Comparison of ENCODE assay signal across 3 cellular contexts in genomic region chr14:104192146-104192882, GRCh38.
TF ChIP-seq lines count a peak whose summit lies in the region.

No MANE protein-coding gene starts in this region.

TF ChIP-seq in A549, 52 proteins besides CTCF, POLR2A, EP300 and RAD21:
- no peak for TF ChIP-seq JUN (IDR thresholded peaks at IDR 0.05)
- TF ChIP-seq E2F6 (IDR thresholded peaks at IDR 0.05; ENCODE audit: borderline replicate concordance, low read depth), result no peak
- TF ChIP-seq MAZ (IDR thresholded peaks at IDR 0.05; ENCODE audit: borderline replicate concordance, low read depth, low read length), result no peak
- no peak for TF ChIP-seq SMC3 (IDR thresholded peaks at IDR 0.05)
- TF ChIP-seq PBX3 (IDR thresholded peaks at IDR 0.05), result no peak
- no peak for TF ChIP-seq NR3C1 (IDR thresholded peaks at IDR 0.05)
- no peak for TF ChIP-seq CHD4 (IDR thresholded peaks at IDR 0.05; ENCODE audit: borderline replicate concordance)
- TF ChIP-seq REST (IDR thresholded peaks at IDR 0.05), result no peak
- TF ChIP-seq ATOH8 (CRISPR knock-in tag; IDR thresholded peaks at IDR 0.05; ENCODE audit: low read depth), result no peak
- no peak for TF ChIP-seq BCL3 (IDR thresholded peaks at IDR 0.05)
- TF ChIP-seq TFCP2L1 (CRISPR knock-in tag; IDR thresholded peaks at IDR 0.05), result no peak

TF ChIP-seq in HEK293, 187 proteins besides CTCF, POLR2A, EP300 and RAD21:
- no peak for TF ChIP-seq ZNF664 (tag by site-specific recombination; IDR thresholded peaks at IDR 0.05)
- TF ChIP-seq SP2 (tag by site-specific recombination; IDR thresholded peaks at IDR 0.05), result peak; percentile 13; the same call in 1 of the 2 replicates

TF ChIP-seq in H1, 55 proteins besides CTCF, POLR2A, EP300 and RAD21:
- TF ChIP-seq SP1 (IDR thresholded peaks at IDR 0.05; ENCODE audit: low read depth, low read length), result no peak
- TF ChIP-seq KDM4A (IDR thresholded peaks at IDR 0.05; ENCODE audit: low read depth, low read length, severe bottlenecking), result no peak
- TF ChIP-seq KDM5A (IDR thresholded peaks at IDR 0.05; ENCODE audit: low read length), result no peak
- no peak for TF ChIP-seq PHF8 (conservative IDR thresholded peaks at IDR 0.05; ENCODE audit: low read depth, low read length)
- TF ChIP-seq RXRA (IDR thresholded peaks at IDR 0.05; ENCODE audit: insufficient read depth, low read depth, low read length), result no peak
- TF ChIP-seq YY1 (IDR thresholded peaks at IDR 0.05; ENCODE audit: low read depth, low read length), result no peak
